In genomic region chr15:73674587-73674986, GRCh38 we compare ENCODE assay signal across 31 cellular contexts.
"Had no signal": no experiment of that assay in that cellular context is flagged by ENCODE, and none has a peak within 500 bp of the region (broad histone marks: within the 10 kb centered on the region; RNA-seq: fewer than 3 reads in every experiment).

No MANE protein-coding gene starts in this region.

- H3K36me3 Mint-ChIP-seq: activated CD4-positive, alpha-beta memory T cell treated with anti-CD3 and anti-CD28 coated beads for 36 hours; activated naive CD8-positive, alpha-beta T cell; brain had no signal

- H3K9me3 Mint-ChIP-seq: activated B cell treated with CpG ODN at 0.5 μM for 24 hours; activated CD4-positive, alpha-beta memory T cell treated with anti-CD3 and anti-CD28 coated beads for 36 hours; activated CD8-positive, alpha-beta T cell treated with anti-CD3 and anti-CD28 coated beads for 36 hours; activated naive CD4-positive, alpha-beta T cell treated with anti-CD3 and anti-CD28 coated beads for 36 hours; activated T-cell treated with anti-CD3 and anti-CD28 coated beads, Interleukin-2, amount 50 U/mL, for 4 hours; activated T-cell treated with anti-CD3 and anti-CD28 coated beads, Interleukin-2, amount 50 U/mL, for 72 hours; activated T-helper 1 cell treated with anti-CD3 and anti-CD28 coated beads, Interleukin-12 subunit alpha, Interleukin-12 subunit beta, Interleukin-2, Interleukin-4 antibody, amounts not matched to agents 30 ng/mL and 10 ng/mL and 1 ng/mL, durations not matched to agents 14 hours and 24 hours and 36 hours; activated T-helper 2 cell treated with anti-CD3 and anti-CD28 coated beads, Interferon-gamma antibody, Interleukin-2, Interleukin-4, amounts not matched to agents 10 μg/mL and 5 μg/mL and 100 μg/mL, durations not matched to agents 14 hours and 24 hours and 36 hours; central memory CD8-positive, alpha-beta T cell; T-helper 1 cell treated with Interleukin-12 subunit alpha and Interleukin-12 subunit beta and Interleukin-4 antibody, amounts not matched to agents 30 μg/mL and 1 μg/mL, for 36 hours; T-helper 2 cell treated with Interferon-gamma antibody and Interleukin-4, amounts not matched to agents 5 μg/mL and 100 μg/mL, for 36 hours had no signal

- H3K4me3 Mint-ChIP-seq: activated B cell treated with CpG ODN at 0.5 μM for 24 hours; activated CD4-positive, alpha-beta memory T cell treated with anti-CD3 and anti-CD28 coated beads for 36 hours; activated CD8-positive, alpha-beta T cell treated with anti-CD3 and anti-CD28 coated beads for 36 hours; activated naive CD4-positive, alpha-beta T cell treated with anti-CD3 and anti-CD28 coated beads for 36 hours; activated naive CD8-positive, alpha-beta T cell; activated T-cell treated with anti-CD3 and anti-CD28 coated beads, Interleukin-2, amount 50 U/mL, for 4 hours; activated T-cell treated with anti-CD3 and anti-CD28 coated beads, Interleukin-2, amount 50 U/mL, for 72 hours; activated T-helper 1 cell treated with anti-CD3 and anti-CD28 coated beads, Interleukin-12 subunit alpha, Interleukin-12 subunit beta, Interleukin-2, Interleukin-4 antibody, amounts not matched to agents 30 ng/mL and 10 ng/mL and 1 ng/mL, durations not matched to agents 14 hours and 24 hours and 36 hours; brain; central memory CD8-positive, alpha-beta T cell; T-helper 1 cell treated with Interleukin-12 subunit alpha and Interleukin-12 subunit beta and Interleukin-4 antibody, amounts not matched to agents 30 μg/mL and 1 μg/mL, for 36 hours; T-helper 2 cell treated with Interferon-gamma antibody and Interleukin-4, amounts not matched to agents 5 μg/mL and 100 μg/mL, for 36 hours had no signal

- H3K27ac Mint-ChIP-seq: activated B cell treated with CpG ODN at 0.5 μM for 24 hours; activated CD4-positive, alpha-beta memory T cell treated with anti-CD3 and anti-CD28 coated beads for 36 hours; activated CD8-positive, alpha-beta T cell treated with anti-CD3 and anti-CD28 coated beads for 36 hours; activated naive CD4-positive, alpha-beta T cell treated with anti-CD3 and anti-CD28 coated beads for 36 hours; activated naive CD8-positive, alpha-beta T cell; activated T-cell treated with anti-CD3 and anti-CD28 coated beads, Interleukin-2, amount 50 U/mL, for 72 hours; activated T-helper 1 cell treated with anti-CD3 and anti-CD28 coated beads, Interleukin-12 subunit alpha, Interleukin-12 subunit beta, Interleukin-2, Interleukin-4 antibody, amounts not matched to agents 30 ng/mL and 10 ng/mL and 1 ng/mL, durations not matched to agents 14 hours and 24 hours and 36 hours; activated T-helper 2 cell treated with anti-CD3 and anti-CD28 coated beads, Interferon-gamma antibody, Interleukin-2, Interleukin-4, amounts not matched to agents 10 μg/mL and 5 μg/mL and 100 μg/mL, durations not matched to agents 14 hours and 24 hours and 36 hours; brain; T-helper 1 cell treated with Interleukin-12 subunit alpha and Interleukin-12 subunit beta and Interleukin-4 antibody, amounts not matched to agents 30 μg/mL and 1 μg/mL, for 36 hours; T-helper 2 cell treated with Interferon-gamma antibody and Interleukin-4, amounts not matched to agents 5 μg/mL and 100 μg/mL, for 36 hours had no signal

- DNase-seq: activated B cell treated with CpG ODN at 0.5 μM for 24 hours; activated CD4-positive, alpha-beta memory T cell treated with anti-CD3 and anti-CD28 coated beads for 36 hours; activated CD4-positive, alpha-beta T cell treated with anti-CD3 and anti-CD28 coated beads for 48 hours; activated CD4-positive, alpha-beta T cell treated with anti-CD3 and anti-CD28 coated beads, Interleukin-2, amount 50 U/mL, for 1 hour; activated CD4-positive, alpha-beta T cell treated with anti-CD3 and anti-CD28 coated beads, Interleukin-2, amount 50 U/mL, for 4 hours; activated CD4-positive, CD25-positive, alpha-beta regulatory T cell treated with anti-CD3 and anti-CD28 coated beads, Interleukin-2, amount 50 U/mL, for 72 hours; activated CD8-positive, alpha-beta memory T cell treated with anti-CD3 and anti-CD28 coated beads, Interleukin-2, amount 50 U/mL, for 4 hours; activated CD8-positive, alpha-beta T cell treated with anti-CD3 and anti-CD28 coated beads for 36 hours; activated effector memory CD4-positive, alpha-beta T cell treated with Interleukin-2 at 50 U/mL for 16 hours; activated gamma-delta T cell; activated naive CD4-positive, alpha-beta T cell treated with anti-CD3 and anti-CD28 coated beads for 36 hours; activated naive CD4-positive, alpha-beta T cell treated with anti-CD3 and anti-CD28 coated beads, Interleukin-2, amount 50 U/mL, for 16 hours; activated T-cell treated with anti-CD3 and anti-CD28 coated beads for 4 hours; activated T-cell treated with anti-CD3 and anti-CD28 coated beads, Interleukin-2, amount 50 U/mL, for 1 hour; activated T-cell treated with anti-CD3 and anti-CD28 coated beads, Interleukin-2, amount 50 U/mL, for 4 hours; activated T-cell treated with anti-CD3 and anti-CD28 coated beads, Interleukin-2, amount 50 U/mL, for 72 hours; amygdala; anterior cingulate cortex; caudate nucleus; cerebellar nuclear complex; SW 1271; T-helper 1 cell; T-helper 2 cell; T-helper 9 cell had no signal

- H3K4me1 Mint-ChIP-seq: activated B cell treated with CpG ODN at 0.5 μM for 24 hours; central memory CD8-positive, alpha-beta T cell had no signal

- ATAC-seq: activated CD8-positive, alpha-beta T cell treated with anti-CD3 and anti-CD28 coated beads for 36 hours; activated T-cell treated with anti-CD3 and anti-CD28 coated beads, Interleukin-2, amount 50 U/mL, for 4 hours had no signal
